8 cellular contexts compared by ENCODE assay signal in the genomic region with DNA sequence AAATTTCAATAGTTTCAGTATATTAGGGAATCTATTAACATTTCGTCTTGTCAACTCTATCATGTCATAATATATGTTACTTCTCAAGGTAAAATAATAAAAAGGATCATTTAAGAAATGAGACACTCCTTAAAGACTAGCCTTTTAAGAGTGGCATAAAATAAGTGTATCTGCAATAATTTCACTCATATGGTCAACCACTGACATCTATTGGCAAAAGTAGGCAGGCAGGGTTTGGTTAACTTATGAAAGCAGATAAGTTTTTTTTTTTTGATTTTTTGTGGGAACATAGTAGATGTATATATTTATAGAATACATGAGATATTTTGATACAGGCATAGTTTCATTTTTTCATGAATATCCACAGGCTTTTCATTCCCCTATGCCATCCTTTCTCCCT. TPM values are rescaled to one million over a fixed set of nuclear protein-coding genes. Genes with fewer than 3 reads are reported as not detected.
DNase-seq lines count a peak whose midpoint lies in the region; ATAC-seq and TF ChIP-seq lines count a peak whose summit lies in the region.

No MANE protein-coding gene starts in this region.

- H3K4me3 ChIP-seq in sigmoid colon (no peak overlapping the region), upper lobe of left lung (no peak overlapping the region)

- TF ChIP-seq POLR2A in sigmoid colon (IDR thresholded peaks at IDR 0.05) (no peak), upper lobe of left lung (IDR thresholded peaks at IDR 0.05) (no peak)

- intact Hi-C loops in sigmoid colon (cut with DNase I) = no loop called here

- no peak for ATAC-seq in upper lobe of left lung (ENCODE audit: low FRiP score in 2 of 2)

- H3K9me3 ChIP-seq in sigmoid colon (no peaks in the 10 kb centered on the region), upper lobe of left lung (peaks cover 0 to 11% (median 4%) of the 10 kb centered on the region in 4 donors)

- WGBS in sigmoid colon, 2 donors = 35 to 76% methylated on average over 1 of the region's 1 CpG
- 71 to 83% methylated on average over 1 of the region's 1 CpG for WGBS in upper lobe of left lung, 2 donors

- no peaks in the 10 kb centered on the region for H3K27me3 ChIP-seq in sigmoid colon
- H3K27me3 ChIP-seq in upper lobe of left lung = no peaks in the 10 kb centered on the region

- H3K27ac ChIP-seq in sigmoid colon = no peak overlapping the region
- no peak overlapping the region for H3K27ac ChIP-seq in upper lobe of left lung

- no peaks in the 10 kb centered on the region for H3K4me1 ChIP-seq in sigmoid colon
- H3K4me1 ChIP-seq in upper lobe of left lung = no peaks in the 10 kb centered on the region

- TF ChIP-seq CTCF in sigmoid colon (IDR thresholded peaks at IDR 0.05) = peak in 1 of 4 experiments; percentile 51
- TF ChIP-seq CTCF in upper lobe of left lung (IDR thresholded peaks at IDR 0.05) = peak in 1 of 6 experiments; percentile 12

- H3K36me3 ChIP-seq in sigmoid colon = no peaks in the 10 kb centered on the region
- no peaks in the 10 kb centered on the region for H3K36me3 ChIP-seq in upper lobe of left lung

- TF ChIP-seq EP300 in sigmoid colon (IDR thresholded peaks at IDR 0.05) = no peak
- no peak for TF ChIP-seq EP300 in upper lobe of left lung (IDR thresholded peaks at IDR 0.05)

- DNase-seq in ELR (ENCODE audit: low read depth) (peak; percentile 63), M059J (ENCODE audit: low read depth) (peak; percentile 9), amniotic stem cell (lab: John Stamatoyannopoulos, UW) (peak; percentile 14), lung microvascular endothelial cell (ENCODE audit: low read depth in 2 of 2) (peak; percentile 70 to 75), sigmoid colon (no peak), upper lobe of left lung (no peak), ecto neural progenitor cell (ENCODE audit: low spot score) (no peak)
- no peak for DNase-seq in stimulated activated CD4-positive, alpha-beta T cell treated with anti-CD3 and anti-CD28 coated beads, Interleukin-2, amount 100 ng/mL, for 24 hours

RNA-seq across cellular contexts. Expression of a gene that starts 5.5 kb away (rescaled TPM):
- total RNA-seq in M059J (2014; rRNA removed; shearing (Covaris generic)) = not detected in 2 replicates
- total RNA-seq in lung microvascular endothelial cell (not detected in 2 replicates), sigmoid colon (not detected), upper lobe of left lung (not detected)
- not detected for polyA plus RNA-seq in sigmoid colon

Comparison
In these comparisons a context has a peak if more than half of its experiments do, and no peak if none do; other contexts are left out.
1. DNase-seq: peak in ELR (single experiment), M059J (single experiment), amniotic stem cell (single experiment) and lung microvascular endothelial cell (2 of 2); none in sigmoid colon (single experiment), upper lobe of left lung (0 of 2), ecto neural progenitor cell (single experiment) and stimulated activated CD4-positive, alpha-beta T cell treated with anti-CD3 and anti-CD28 coated beads, Interleukin-2, amount 100 ng/mL, for 24 hours (0 of 2).